Comparison of ENCODE assay signal across 8 cellular contexts in the genomic region with DNA sequence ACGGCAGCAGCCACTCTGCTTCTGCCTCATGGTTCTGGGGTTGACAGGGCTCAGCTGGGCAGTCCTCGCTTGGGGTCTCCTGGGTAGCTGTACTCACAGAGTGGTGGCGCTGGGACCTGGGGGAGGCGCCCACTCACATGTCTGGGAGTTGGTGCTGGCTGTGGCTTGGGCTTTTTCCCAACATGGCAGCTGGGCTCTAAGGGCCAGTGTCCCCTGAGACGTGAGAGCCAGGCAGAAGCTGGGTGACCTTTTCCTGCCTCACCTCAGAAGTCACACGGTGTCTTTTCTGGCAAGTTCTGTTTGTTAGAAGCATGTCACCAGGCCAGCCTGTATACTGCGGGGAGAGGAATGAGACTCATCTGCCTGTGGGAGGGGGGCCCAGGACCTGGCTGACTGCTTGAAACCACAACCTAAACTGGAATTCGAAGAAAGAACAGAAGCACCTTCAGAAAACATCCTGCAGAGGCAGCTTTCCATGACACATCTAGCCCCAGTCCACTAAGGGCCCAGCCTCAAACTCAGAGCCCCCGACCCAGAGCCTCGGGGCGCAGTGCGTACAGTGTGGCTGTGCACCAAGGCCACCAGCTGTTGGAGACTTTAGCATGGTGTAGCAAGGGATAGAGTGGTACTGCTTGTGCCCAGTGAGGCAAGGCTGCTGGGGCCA. TPM values are rescaled to one million over a fixed set of nuclear protein-coding genes. Genes with fewer than 3 reads are reported as not detected.
DNase-seq lines count a peak whose midpoint lies in the region; ATAC-seq, FAIRE-seq and TF ChIP-seq lines count a peak whose summit lies in the region.
"Not testable (repeated sequence)": the region's sequence is repeated elsewhere in the genome, so short reads cannot be mapped to it uniquely, and the experiment has no call there.
"Had no signal": no experiment of that assay in that cellular context is flagged by ENCODE, and none has a peak within 500 bp of the region (broad histone marks: within the 10 kb centered on the region; RNA-seq: fewer than 3 reads in every experiment).

No MANE protein-coding gene starts in this region.

- not testable (repeated sequence) for H3K4me1 ChIP-seq in BE2C; neuronal stem cell (ENCODE audit: control insufficient read depth in 2 of 2, insufficient read depth in 1 of 2, low read depth in 1 of 2, low read length in 2 of 2)

- peaks cover 26% of the 10 kb centered on the region for H3K27me3 Mint-ChIP-seq in activated naive CD4-positive, alpha-beta T cell treated with anti-CD3 and anti-CD28 coated beads, Interleukin-2, amount 10 ng/mL, durations not matched to agents 7 days and 5 days
- H3K27me3 Mint-ChIP-seq in chondrocyte (ENCODE audit: low read depth), result peaks cover 13% of the 10 kb centered on the region

- CTCF ChIA-PET in activated naive CD4-positive, alpha-beta T cell treated with anti-CD3 and anti-CD28 coated beads, Interleukin-2, amount 10 ng/mL, durations not matched to agents 7 days and 5 days (lab: Charles Lee), result not testable (repeated sequence)

- H2BK12ac ChIP-seq in neuronal stem cell (ENCODE audit: low read length), result not testable (repeated sequence)

- peaks cover 20% of the 10 kb centered on the region for H3K4me1 Mint-ChIP-seq in activated naive CD4-positive, alpha-beta T cell treated with anti-CD3 and anti-CD28 coated beads, Interleukin-2, amount 10 ng/mL, durations not matched to agents 7 days and 5 days
- H3K4me1 Mint-ChIP-seq in chondrocyte (ENCODE audit: low read depth), result peaks cover 13% of the 10 kb centered on the region
- not testable (repeated sequence) for H3K4me1 Mint-ChIP-seq in stimulated activated effector memory CD8-positive, alpha-beta T cell treated with anti-CD3 and anti-CD28 coated beads, Interleukin-12 subunit alpha, Interleukin-12 subunit beta, amount 100 ng/mL, for 72 hours

- not testable (repeated sequence) for H3K4me2 ChIP-seq in neuronal stem cell (ENCODE audit: insufficient read depth, low read length, poor library complexity, severe bottlenecking)

- ATAC-seq in stimulated activated effector memory CD8-positive, alpha-beta T cell treated with anti-CD3 and anti-CD28 coated beads, Interleukin-12 subunit alpha, Interleukin-12 subunit beta, amount 100 ng/mL, for 72 hours, result peak; percentile 14

- not testable (repeated sequence) for H3K79me1 ChIP-seq in neuronal stem cell (ENCODE audit: low read depth, low read length)

- not testable (repeated sequence) for H2AK5ac ChIP-seq in neuronal stem cell (ENCODE audit: low read depth, low read length)

- peak overlapping the region; percentile 42 for H3K27ac Mint-ChIP-seq in activated naive CD4-positive, alpha-beta T cell treated with anti-CD3 and anti-CD28 coated beads, Interleukin-2, amount 10 ng/mL, durations not matched to agents 7 days and 5 days
- H3K27ac Mint-ChIP-seq in chondrocyte (ENCODE audit: unreplicated experiment); stimulated activated effector memory CD8-positive, alpha-beta T cell treated with anti-CD3 and anti-CD28 coated beads, Interleukin-12 subunit alpha, Interleukin-12 subunit beta, amount 100 ng/mL, for 72 hours: not testable (repeated sequence)

- not testable (repeated sequence) for H3K4me3 Mint-ChIP-seq in activated naive CD4-positive, alpha-beta T cell treated with anti-CD3 and anti-CD28 coated beads, Interleukin-2, amount 10 ng/mL, durations not matched to agents 7 days and 5 days; chondrocyte (ENCODE audit: unreplicated experiment); stimulated activated effector memory CD8-positive, alpha-beta T cell treated with anti-CD3 and anti-CD28 coated beads, Interleukin-12 subunit alpha, Interleukin-12 subunit beta, amount 100 ng/mL, for 72 hours

- H3K4ac ChIP-seq in neuronal stem cell (ENCODE audit: low read length), result not testable (repeated sequence)

- WGBS in neuronal stem cell (ENCODE audit: extremely low coverage in 2 of 2, insufficient read length in 2 of 2, insufficient replicate concordance in 1 of 2), 2 donors, result no CpG with 5 or more reads among the region's 12 CpGs

- H3K9ac ChIP-seq in neuronal stem cell (ENCODE audit: low read depth, low read length, poor library complexity), result not testable (repeated sequence)

- H2BK5ac ChIP-seq in neuronal stem cell (ENCODE audit: low read length), result not testable (repeated sequence)

- H4K8ac ChIP-seq in neuronal stem cell (ENCODE audit: low read depth, low read length), result not testable (repeated sequence)

- H3K18ac ChIP-seq in neuronal stem cell (ENCODE audit: low read length), result not testable (repeated sequence)

- not testable (repeated sequence) for H3K23ac ChIP-seq in neuronal stem cell (ENCODE audit: low read depth, low read length, poor library complexity)

- H3K36me3 Mint-ChIP-seq in activated naive CD4-positive, alpha-beta T cell treated with anti-CD3 and anti-CD28 coated beads, Interleukin-2, amount 10 ng/mL, durations not matched to agents 7 days and 5 days; chondrocyte (ENCODE audit: low read depth); stimulated activated effector memory CD8-positive, alpha-beta T cell treated with anti-CD3 and anti-CD28 coated beads, Interleukin-12 subunit alpha, Interleukin-12 subunit beta, amount 100 ng/mL, for 72 hours: not testable (repeated sequence)

- peak; percentile 55 for FAIRE-seq in HTR-8/SVneo (lab: Jason Lieb, UNC)

- DNase-seq in BE2C (peak; percentile 4), chondrocyte (ENCODE audit: low spot score) (peak; percentile 60), islet precursor cell (peak; percentile 77)
- not testable (repeated sequence) for DNase-seq in HTR-8/SVneo (ENCODE audit: insufficient read length, low spot score); activated naive CD4-positive, alpha-beta T cell treated with anti-CD3 and anti-CD28 coated beads, Interleukin-2, amount 10 ng/mL, durations not matched to agents 7 days and 5 days; neuronal stem cell (ENCODE audit: low spot score); stimulated activated effector memory CD8-positive, alpha-beta T cell treated with anti-CD3 and anti-CD28 coated beads, Interleukin-12 subunit alpha, Interleukin-12 subunit beta, amount 100 ng/mL, for 72 hours (ENCODE audit: low spot score in 2 of 2)

- not testable (repeated sequence) for H3K9me3 ChIP-seq in BE2C; neuronal stem cell (replicated peaks in 1 of 2; ENCODE audit: control insufficient read depth in 2 of 2, insufficient read depth in 1 of 2, low read depth in 1 of 2, low read length in 2 of 2)

- H3K36me3 ChIP-seq in BE2C; neuronal stem cell (replicated peaks in 1 of 2; ENCODE audit: control insufficient read depth in 2 of 2, insufficient read depth in 2 of 2, low read length in 2 of 2): not testable (repeated sequence)

- H3K4me3 ChIP-seq in BE2C (ENCODE audit: low read depth, low read length); neuronal stem cell (ENCODE audit: low read length in 2 of 2): not testable (repeated sequence)

- H3K9me3 Mint-ChIP-seq in activated naive CD4-positive, alpha-beta T cell treated with anti-CD3 and anti-CD28 coated beads, Interleukin-2, amount 10 ng/mL, durations not matched to agents 7 days and 5 days; chondrocyte (ENCODE audit: low read depth); stimulated activated effector memory CD8-positive, alpha-beta T cell treated with anti-CD3 and anti-CD28 coated beads, Interleukin-12 subunit alpha, Interleukin-12 subunit beta, amount 100 ng/mL, for 72 hours: not testable (repeated sequence)

- H2AFZ ChIP-seq in neuronal stem cell (ENCODE audit: low read length), result peak overlapping the region; percentile 66

- TF ChIP-seq CTCF in BE2C (IDR thresholded peaks at IDR 0.05; ENCODE audit: low read depth, low read length); chondrocyte (IDR thresholded peaks at IDR 0.05): not testable (repeated sequence)

- H3K14ac ChIP-seq in neuronal stem cell (ENCODE audit: low read length), result not testable (repeated sequence)

- not testable (repeated sequence) for H3K27me3 ChIP-seq in BE2C
- H3K27me3 ChIP-seq in neuronal stem cell (ENCODE audit: control insufficient read depth in 3 of 3, insufficient read depth in 3 of 3, low read depth in 1 of 3, low read length in 3 of 3), result peaks cover 0 to 25% (median 10%) of the 10 kb centered on the region in 3 experiments

- H2BK15ac ChIP-seq in neuronal stem cell (ENCODE audit: low read length), result not testable (repeated sequence)

- not testable (repeated sequence) for H4K91ac ChIP-seq in neuronal stem cell (ENCODE audit: low read depth, low read length, poor library complexity)

- H3K27ac ChIP-seq in neuronal stem cell (replicated peaks; ENCODE audit: low read length), result not testable (repeated sequence)

- H2BK120ac ChIP-seq in neuronal stem cell (ENCODE audit: low read depth, low read length), result not testable (repeated sequence)

RNA-seq across cellular contexts. Expression of a gene that starts 14.5 kb away (rescaled TPM):
- polyA plus RNA-seq in BE2C (2012; ENCODE audit: insufficient read depth, insufficient read length, low read depth), result 200 TPM
- 45.7 to 52.6 TPM (median 47.2 TPM) in 3 replicates for total RNA-seq in chondrocyte
- 26.0 TPM for polyA plus RNA-seq in neuronal stem cell (2013, experiment 1 of 2)
- polyA plus RNA-seq in neuronal stem cell (2013, experiment 2 of 2), result 25.8 TPM

RNA-seq across cellular contexts. Expression of a gene that starts 37.2 kb away (rescaled TPM):
- polyA plus RNA-seq in BE2C (2012; ENCODE audit: insufficient read depth, insufficient read length, low read depth), result 68.7 TPM
- total RNA-seq in chondrocyte, result 0.75 to 5.5 TPM (median 5.5 TPM) in 3 replicates
- 23.2 TPM for polyA plus RNA-seq in neuronal stem cell (2013, experiment 1 of 2)
- 22.9 TPM for polyA plus RNA-seq in neuronal stem cell (2013, experiment 2 of 2)
- total RNA-seq: GM23248 had no signal
